27 cellular contexts compared by ENCODE assay signal in genomic region chr6:89510393-89510792, GRCh38.
"Had no signal": no experiment of that assay in that cellular context is flagged by ENCODE, and none has a peak within 500 bp of the region (broad histone marks: within the 10 kb centered on the region; RNA-seq: fewer than 3 reads in every experiment).

No MANE protein-coding gene starts in this region.

- H3K27ac ChIP-seq: neural progenitor cell, ovary, parathyroid adenoma, psoas muscle, right lobe of liver, sigmoid colon, stomach, thyroid gland, tibial nerve, vagina had no signal

- DNase-seq: natural killer cell; occipital lobe; ovary; posterior cingulate gyrus; psoas muscle; right cardiac atrium; right lobe of liver; sigmoid colon; small intestine; stimulated activated CD4-positive, alpha-beta T cell treated with anti-CD3 and anti-CD28 coated beads, Interleukin-15, amount 100 ng/mL, for 24 hours; stimulated activated CD4-positive, alpha-beta T cell treated with anti-CD3 and anti-CD28 coated beads, Interleukin-2, amount 100 ng/mL, for 24 hours; stimulated activated CD4-positive, alpha-beta T cell treated with anti-CD3 and anti-CD28 coated beads, Interleukin-2, amount 100 ng/mL, for 48 hours; stimulated activated CD4-positive, alpha-beta T cell treated with anti-CD3 and anti-CD28 coated beads, Interleukin-4, amount 100 ng/mL, for 24 hours; stimulated activated naive B cell treated with anti-CD40 and anti-IgM and Interleukin-4, amounts not matched to agents 10 μg/mL and 1 μg/mL and 100 μg/mL, for 72 hours; stimulated activated naive CD4-positive, alpha-beta T cell treated with Interleukin-2 at 50 U/mL for 16 hours; upper lobe of left lung had no signal

- H3K9ac ChIP-seq: neural progenitor cell, parathyroid adenoma had no signal

- H3K36me3 ChIP-seq: neural progenitor cell, ovary, right lobe of liver, sigmoid colon, stomach, thoracic aorta, thyroid gland, tibial nerve, upper lobe of left lung, vagina had no signal

- H3K36me3 Mint-ChIP-seq: natural killer cell; neural progenitor cell; stimulated activated effector memory CD8-positive, alpha-beta T cell treated with anti-CD3 and anti-CD28 coated beads, Interleukin-12 subunit alpha, Interleukin-12 subunit beta, amount 100 ng/mL, for 72 hours had no signal

- ATAC-seq: natural killer cell; psoas muscle; right lobe of liver; stimulated activated effector memory CD8-positive, alpha-beta T cell treated with anti-CD3 and anti-CD28 coated beads, Interleukin-12 subunit alpha, Interleukin-12 subunit beta, amount 100 ng/mL, for 72 hours; stimulated activated naive B cell treated with anti-CD40 and anti-IgM and Interleukin-4, amounts not matched to agents 10 μg/mL and 1 μg/mL and 100 μg/mL, for 72 hours had no signal

- H3K9me3 Mint-ChIP-seq: natural killer cell; nephron; neural progenitor cell; stimulated activated effector memory CD8-positive, alpha-beta T cell treated with anti-CD3 and anti-CD28 coated beads, Interleukin-12 subunit alpha, Interleukin-12 subunit beta, amount 100 ng/mL, for 72 hours; stimulated activated naive B cell treated with anti-CD40 and anti-IgM and Interleukin-4, amounts not matched to agents 10 μg/mL and 1 μg/mL and 100 μg/mL, for 72 hours; stimulated activated naive CD8-positive, alpha-beta T cell treated with anti-CD3 and anti-CD28 coated beads, Interleukin-15, Interleukin-2, amounts not matched to agents 100 ng/mL and 50 ng/mL, for 24 hours had no signal

- H3K27ac Mint-ChIP-seq: natural killer cell; nephron; neural progenitor cell; stimulated activated effector memory CD8-positive, alpha-beta T cell treated with anti-CD3 and anti-CD28 coated beads, Interleukin-12 subunit alpha, Interleukin-12 subunit beta, amount 100 ng/mL, for 72 hours; stimulated activated naive B cell treated with anti-CD40 and anti-IgM and Interleukin-4, amounts not matched to agents 10 μg/mL and 1 μg/mL and 100 μg/mL, for 72 hours; stimulated activated naive CD8-positive, alpha-beta T cell treated with anti-CD3 and anti-CD28 coated beads, Interleukin-15, Interleukin-2, amounts not matched to agents 100 ng/mL and 50 ng/mL, for 24 hours had no signal

- H3K4me3 ChIP-seq: neural progenitor cell, ovary, psoas muscle, right lobe of liver, sigmoid colon, stomach, thoracic aorta, thyroid gland, tibial nerve, upper lobe of left lung, vagina had no signal

- H3K4me3 Mint-ChIP-seq: natural killer cell; nephron; neural progenitor cell; stimulated activated effector memory CD8-positive, alpha-beta T cell treated with anti-CD3 and anti-CD28 coated beads, Interleukin-12 subunit alpha, Interleukin-12 subunit beta, amount 100 ng/mL, for 72 hours; stimulated activated naive B cell treated with anti-CD40 and anti-IgM and Interleukin-4, amounts not matched to agents 10 μg/mL and 1 μg/mL and 100 μg/mL, for 72 hours; stimulated activated naive CD8-positive, alpha-beta T cell treated with anti-CD3 and anti-CD28 coated beads, Interleukin-15, Interleukin-2, amounts not matched to agents 100 ng/mL and 50 ng/mL, for 24 hours had no signal

- H3K4me1 ChIP-seq: parathyroid adenoma, right lobe of liver, sigmoid colon, vagina had no signal

- H2AFZ ChIP-seq: neural progenitor cell, parathyroid adenoma had no signal

- H3K27me3 ChIP-seq: neural progenitor cell, ovary, right lobe of liver, sigmoid colon, stomach, thyroid gland, tibial nerve, upper lobe of left lung, vagina had no signal

- H3K79me2 ChIP-seq: parathyroid adenoma had no signal

- H3K9me3 ChIP-seq: ovary, psoas muscle, right lobe of liver, sigmoid colon, stomach, thoracic aorta, thyroid gland, tibial nerve, upper lobe of left lung, vagina had no signal

- H3K4me2 ChIP-seq: neural progenitor cell had no signal

- H3K4me1 Mint-ChIP-seq: natural killer cell; nephron; stimulated activated effector memory CD8-positive, alpha-beta T cell treated with anti-CD3 and anti-CD28 coated beads, Interleukin-12 subunit alpha, Interleukin-12 subunit beta, amount 100 ng/mL, for 72 hours; stimulated activated naive B cell treated with anti-CD40 and anti-IgM and Interleukin-4, amounts not matched to agents 10 μg/mL and 1 μg/mL and 100 μg/mL, for 72 hours had no signal

- H3K27me3 Mint-ChIP-seq: progenitor cell of endocrine pancreas; stimulated activated naive B cell treated with anti-CD40 and anti-IgM and Interleukin-4, amounts not matched to agents 10 μg/mL and 1 μg/mL and 100 μg/mL, for 72 hours; stimulated activated naive CD8-positive, alpha-beta T cell treated with anti-CD3 and anti-CD28 coated beads, Interleukin-15, Interleukin-2, amounts not matched to agents 100 ng/mL and 50 ng/mL, for 24 hours had no signal
